20 cellular contexts compared by ENCODE assay signal in genomic region chr21:41242238-41242829, GRCh38.
"Had no signal": no experiment of that assay in that cellular context is flagged by ENCODE, and none has a peak within 500 bp of the region (broad histone marks: within the 10 kb centered on the region; RNA-seq: fewer than 3 reads in every experiment).

No MANE protein-coding gene starts in this region.

- H3K4me3 Mint-ChIP-seq: naive thymus-derived CD8-positive, alpha-beta T cell; neural progenitor cell; stimulated activated naive B cell treated with anti-CD40 and anti-IgM and Interleukin-4, amounts not matched to agents 10 μg/mL and 1 μg/mL and 100 μg/mL, for 72 hours; stimulated activated naive CD8-positive, alpha-beta T cell treated with anti-CD3 and anti-CD28 coated beads, Interleukin-15, amount 100 ng/mL, for 72 hours had no signal

- H3K36me3 ChIP-seq: neural progenitor cell had no signal

- H3K9me3 ChIP-seq: gastrocnemius medialis, left ventricle myocardium inferior, thoracic aorta, transverse colon had no signal

- H3K4me3 ChIP-seq: dorsolateral prefrontal cortex, gastrocnemius medialis, left ventricle myocardium inferior, lung, neural progenitor cell, thoracic aorta, transverse colon had no signal

- H3K36me3 Mint-ChIP-seq: naive thymus-derived CD8-positive, alpha-beta T cell; neural progenitor cell had no signal

- H3K27me3 ChIP-seq: dorsolateral prefrontal cortex, gastrocnemius medialis, neural progenitor cell, transverse colon had no signal

- H3K27ac Mint-ChIP-seq: naive thymus-derived CD8-positive, alpha-beta T cell; stimulated activated naive B cell treated with anti-CD40 and anti-IgM and Interleukin-4, amounts not matched to agents 10 μg/mL and 1 μg/mL and 100 μg/mL, for 72 hours had no signal

- DNase-seq: central memory CD4-positive, alpha-beta T cell; cortex of kidney; dorsolateral prefrontal cortex; effector CD8-positive, alpha-beta T cell; gastrocnemius medialis; islet precursor cell; left ventricle myocardium inferior; mesenchymal stem cell; naive thymus-derived CD8-positive, alpha-beta T cell; occipital lobe; stimulated activated CD4-positive, alpha-beta T cell treated with anti-CD3 and anti-CD28 coated beads, Interleukin-2, amount 100 ng/mL, for 24 hours; stimulated activated CD4-positive, alpha-beta T cell treated with anti-CD3 and anti-CD28 coated beads, Interleukin-4, amount 100 ng/mL, for 4 hours; stimulated activated naive B cell treated with anti-CD40 and anti-IgM and Interleukin-4, amounts not matched to agents 10 μg/mL and 1 μg/mL and 100 μg/mL, for 72 hours; stimulated activated naive CD8-positive, alpha-beta T cell treated with anti-CD3 and anti-CD28 coated beads, Interleukin-15, amount 100 ng/mL, for 72 hours; transverse colon had no signal

- H3K9me3 Mint-ChIP-seq: naive thymus-derived CD8-positive, alpha-beta T cell; neural progenitor cell; stimulated activated naive B cell treated with anti-CD40 and anti-IgM and Interleukin-4, amounts not matched to agents 10 μg/mL and 1 μg/mL and 100 μg/mL, for 72 hours; stimulated activated naive CD8-positive, alpha-beta T cell treated with anti-CD3 and anti-CD28 coated beads, Interleukin-15, amount 100 ng/mL, for 72 hours had no signal

- H3K9ac ChIP-seq: neural progenitor cell had no signal

- H3K27ac ChIP-seq: dorsolateral prefrontal cortex, gastrocnemius medialis, left ventricle myocardium inferior, neural progenitor cell had no signal

- ATAC-seq: esophagus mucosa; naive thymus-derived CD8-positive, alpha-beta T cell; stimulated activated naive B cell treated with anti-CD40 and anti-IgM and Interleukin-4, amounts not matched to agents 10 μg/mL and 1 μg/mL and 100 μg/mL, for 72 hours; stimulated activated naive CD8-positive, alpha-beta T cell treated with anti-CD3 and anti-CD28 coated beads, Interleukin-15, amount 100 ng/mL, for 72 hours had no signal

- H3K4me1 Mint-ChIP-seq: naive thymus-derived CD8-positive, alpha-beta T cell; stimulated activated naive B cell treated with anti-CD40 and anti-IgM and Interleukin-4, amounts not matched to agents 10 μg/mL and 1 μg/mL and 100 μg/mL, for 72 hours; stimulated activated naive CD8-positive, alpha-beta T cell treated with anti-CD3 and anti-CD28 coated beads, Interleukin-15, amount 100 ng/mL, for 72 hours had no signal

- H3K27me3 Mint-ChIP-seq: stimulated activated naive B cell treated with anti-CD40 and anti-IgM and Interleukin-4, amounts not matched to agents 10 μg/mL and 1 μg/mL and 100 μg/mL, for 72 hours; stimulated activated naive CD8-positive, alpha-beta T cell treated with anti-CD3 and anti-CD28 coated beads, Interleukin-15, amount 100 ng/mL, for 72 hours had no signal

- H3K4me1 ChIP-seq: gastrocnemius medialis, left ventricle myocardium inferior, neural progenitor cell had no signal

- FAIRE-seq: endometrium had no signal
